Comparison of ENCODE assay signal across 11 cellular contexts in the genomic region with DNA sequence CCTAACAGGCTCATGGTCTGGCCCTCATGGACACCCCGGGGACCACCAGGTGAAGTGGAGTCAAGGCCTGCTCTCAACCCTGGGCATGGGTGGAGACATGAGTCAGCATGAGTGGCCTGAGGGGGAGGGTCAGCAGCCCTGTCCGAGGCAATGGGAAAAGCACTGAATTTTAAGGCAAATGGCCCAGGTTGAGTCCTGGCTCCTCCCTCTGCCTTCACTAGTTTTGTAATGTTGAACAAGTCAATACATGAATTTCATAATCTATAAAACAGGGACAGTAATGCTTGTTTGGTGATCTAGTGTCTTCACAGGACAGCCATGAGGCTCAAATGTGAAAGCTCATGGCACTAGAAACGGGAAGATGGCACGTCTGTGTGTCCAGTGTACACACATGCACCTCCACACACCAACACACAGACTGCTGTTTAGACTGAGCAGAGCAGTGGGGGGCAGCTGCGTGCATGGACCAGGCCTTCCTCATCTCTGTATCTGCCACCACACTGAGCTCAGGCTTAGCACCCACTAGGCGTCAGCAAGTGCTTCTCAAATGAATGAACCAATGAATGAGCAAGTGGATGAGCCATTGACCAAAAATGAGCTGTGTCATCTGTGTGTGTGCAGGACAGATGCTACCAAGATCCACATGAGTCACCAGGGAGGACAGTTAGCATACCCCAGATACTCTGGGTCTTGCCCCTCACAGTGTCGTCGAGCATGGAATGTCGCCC.
DNase-seq lines count a peak whose midpoint lies in the region; ATAC-seq, FAIRE-seq and TF ChIP-seq lines count a peak whose summit lies in the region.
"Had no signal": no experiment of that assay in that cellular context is flagged by ENCODE, and none has a peak within 500 bp of the region (broad histone marks: within the 10 kb centered on the region; RNA-seq: fewer than 3 reads in every experiment).

No MANE protein-coding gene starts in this region.

- no peak for ATAC-seq in HG02970 (IDR thresholded peaks at IDR 0.05; ENCODE audit: low FRiP score, unreplicated experiment)
- no peak for ATAC-seq in pancreas
- ATAC-seq: sciatic nerve had no signal

- H3K27ac ChIP-seq in pancreas: no peak overlapping the region
- H3K27ac ChIP-seq: C4-2B had no signal

- no peak for TF ChIP-seq CTCF in pancreas (IDR thresholded peaks at IDR 0.05)

- H3K9ac ChIP-seq in adipocyte (ENCODE audit: low read length): peak overlapping the region; percentile 5

- 74 to 83% methylated on average over 9 of the region's 9 CpGs for WGBS in pancreas, 2 donors

- H3K4me1 ChIP-seq in adipocyte (ENCODE audit: control insufficient read depth, insufficient read depth, low read length) (peaks cover 43% of the 10 kb centered on the region), pancreas (no peaks in the 10 kb centered on the region)

- FAIRE-seq in pancreas (lab: Jason Lieb, UNC): no peak

- intact Hi-C loops in pancreas (cut with DNase I): loop anchor here in 1 of 3 donors (10.0 kb wide), 1 partner anchor 165 kb away; no protein-coding TSS in a partner anchor

- no peak overlapping the region for H3K4me3 ChIP-seq in adipocyte (ENCODE audit: low read length)
- no peak overlapping the region for H3K4me3 ChIP-seq in pancreas

- no peaks in the 10 kb centered on the region for H3K27me3 ChIP-seq in adipocyte (replicated peaks; ENCODE audit: control insufficient read depth, insufficient read depth, low read length)
- H3K27me3 ChIP-seq in pancreas: no peaks in the 10 kb centered on the region

- DNase-seq in 8988T: peak; percentile 89
- DNase-seq in HK-2 (ENCODE audit: unreplicated experiment): peak; percentile 60
- peak; percentile 46 for DNase-seq in adipocyte (ENCODE audit: low read depth)
- DNase-seq in islet precursor cell: peak; percentile 87
- no peak for DNase-seq in stimulated activated CD4-positive, alpha-beta T cell treated with anti-CD3 and anti-CD28 coated beads, Interleukin-15, amount 100 ng/mL, for 24 hours
- DNase-seq in pancreas: no peak
- no peak for DNase-seq in activated T-cell treated with anti-CD3 and anti-CD28 coated beads, Interleukin-2, amount 50 U/mL, for 1 hour
- DNase-seq: activated CD4-positive, alpha-beta T cell treated with anti-CD3 and anti-CD28 coated beads, Interleukin-2, amount 50 U/mL, for 1 hour had no signal

- no peaks in the 10 kb centered on the region for H3K36me3 ChIP-seq in adipocyte (ENCODE audit: control insufficient read depth, insufficient read depth, low read length, severe bottlenecking)
- H3K36me3 ChIP-seq in pancreas: no peaks in the 10 kb centered on the region

- H3K9me3 ChIP-seq in adipocyte (ENCODE audit: control insufficient read depth, low read length) (no peaks in the 10 kb centered on the region), pancreas (no peaks in the 10 kb centered on the region)

Comparison
In these comparisons a context has a peak if more than half of its experiments do, and no peak if none do; other contexts are left out.
1. DNase-seq: peak in 8988T (single experiment), HK-2 (single experiment), adipocyte (single experiment) and islet precursor cell (single experiment); none in stimulated activated CD4-positive, alpha-beta T cell treated with anti-CD3 and anti-CD28 coated beads, Interleukin-15, amount 100 ng/mL, for 24 hours (single experiment), pancreas (0 of 6) and activated T-cell treated with anti-CD3 and anti-CD28 coated beads, Interleukin-2, amount 50 U/mL, for 1 hour (single experiment).